ENCODE assay signal across 23 cellular contexts in the genomic region with DNA sequence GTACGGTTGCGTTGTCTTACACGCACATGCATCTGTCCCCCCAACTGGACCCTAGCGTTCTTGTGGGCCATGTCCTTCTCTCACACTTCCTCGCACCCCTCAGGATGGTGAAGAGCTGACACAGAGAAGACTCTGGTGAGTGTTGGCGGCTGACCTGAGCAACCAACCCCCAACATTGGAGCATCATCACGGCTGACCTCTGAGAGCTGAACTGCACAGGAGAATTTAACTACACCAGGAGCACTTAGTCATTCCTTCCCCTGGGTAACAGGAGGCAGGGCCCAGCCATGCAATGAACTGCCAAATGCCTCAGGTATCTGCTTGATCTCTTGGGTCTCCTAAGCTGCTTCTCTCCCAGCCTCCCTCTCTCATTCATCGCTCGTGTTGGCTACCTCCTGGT.
"Had no signal": no experiment of that assay in that cellular context is flagged by ENCODE, and none has a peak within 500 bp of the region (broad histone marks: within the 10 kb centered on the region; RNA-seq: fewer than 3 reads in every experiment).

No MANE protein-coding gene starts in this region.

- ATAC-seq: activated CD8-positive, alpha-beta T cell treated with anti-CD3 and anti-CD28 coated beads, Interleukin-2, amount 10 ng/mL, durations not matched to agents 7 days and 5 days; activated naive CD4-positive, alpha-beta T cell treated with anti-CD3 and anti-CD28 coated beads, Interleukin-2, amount 50 U/mL, for 72 hours; activated T-helper 17 cell treated with anti-CD3 and anti-CD28 coated beads, Interleukin-2, amount 50 U/mL, for 72 hours; naive thymus-derived CD8-positive, alpha-beta T cell; sciatic nerve; stimulated activated effector memory CD8-positive, alpha-beta T cell treated with anti-CD3 and anti-CD28 coated beads, Interleukin-12 subunit alpha, Interleukin-12 subunit beta, amount 100 ng/mL, for 72 hours; stimulated activated naive CD8-positive, alpha-beta T cell treated with anti-CD3 and anti-CD28 coated beads, Interleukin-15, amount 100 ng/mL, for 72 hours had no signal

- H3K4me1 Mint-ChIP-seq: activated T-helper 17 cell treated with anti-CD3 and anti-CD28 coated beads, Interleukin-2, amount 50 U/mL, for 72 hours; stimulated activated effector memory CD8-positive, alpha-beta T cell treated with anti-CD3 and anti-CD28 coated beads, Interleukin-12 subunit alpha, Interleukin-12 subunit beta, amount 100 ng/mL, for 72 hours had no signal

- H3K4me3 ChIP-seq: heart right ventricle, lower lobe of right lung, tibial artery had no signal

- H3K27ac ChIP-seq: brain microvascular endothelial cell, epithelial cell of prostate, lower lobe of right lung, parathyroid adenoma, tibial artery, WERI-Rb-1 had no signal

- H3K36me3 ChIP-seq: brain microvascular endothelial cell, heart right ventricle, lower lobe of right lung, tibial artery, WERI-Rb-1 had no signal

- H3K4me1 ChIP-seq: tibial artery had no signal

- H3K27me3 Mint-ChIP-seq: stimulated activated naive CD8-positive, alpha-beta T cell treated with anti-CD3 and anti-CD28 coated beads, Interleukin-15, amount 100 ng/mL, for 72 hours had no signal

- DNase-seq: activated CD4-positive, alpha-beta T cell treated with anti-CD3 and anti-CD28 coated beads, Interleukin-2, amount 50 U/mL, for 1 hour; activated CD4-positive, CD25-positive, alpha-beta regulatory T cell treated with anti-CD3 and anti-CD28 coated beads, Interleukin-2, amount 50 U/mL, for 72 hours; activated CD8-positive, alpha-beta T cell treated with anti-CD3 and anti-CD28 coated beads, Interleukin-2, amount 10 ng/mL, durations not matched to agents 7 days and 5 days; brain microvascular endothelial cell; central memory CD4-positive, alpha-beta T cell; heart right ventricle; kidney; lower lobe of right lung; naive thymus-derived CD8-positive, alpha-beta T cell; nucleus accumbens; small intestine; stimulated activated CD4-positive, alpha-beta T cell treated with anti-CD3 and anti-CD28 coated beads, Interleukin-2, amount 100 ng/mL, for 24 hours; stimulated activated naive CD8-positive, alpha-beta T cell treated with anti-CD3 and anti-CD28 coated beads, Interleukin-15, amount 100 ng/mL, for 72 hours; tibial artery; WERI-Rb-1 had no signal

- H3K4me3 Mint-ChIP-seq: activated CD8-positive, alpha-beta T cell treated with anti-CD3 and anti-CD28 coated beads, Interleukin-2, amount 10 ng/mL, durations not matched to agents 7 days and 5 days; activated T-helper 17 cell treated with anti-CD3 and anti-CD28 coated beads, Interleukin-2, amount 50 U/mL, for 72 hours; naive thymus-derived CD8-positive, alpha-beta T cell; stimulated activated effector memory CD8-positive, alpha-beta T cell treated with anti-CD3 and anti-CD28 coated beads, Interleukin-12 subunit alpha, Interleukin-12 subunit beta, amount 100 ng/mL, for 72 hours; stimulated activated naive CD8-positive, alpha-beta T cell treated with anti-CD3 and anti-CD28 coated beads, Interleukin-15, amount 100 ng/mL, for 72 hours had no signal

- H3K27me3 ChIP-seq: brain microvascular endothelial cell, tibial artery had no signal

- H3K9ac ChIP-seq: parathyroid adenoma had no signal

- H3K36me3 Mint-ChIP-seq: activated naive CD4-positive, alpha-beta T cell treated with anti-CD3 and anti-CD28 coated beads, Interleukin-2, amount 50 U/mL, for 72 hours; naive thymus-derived CD8-positive, alpha-beta T cell; stimulated activated effector memory CD8-positive, alpha-beta T cell treated with anti-CD3 and anti-CD28 coated beads, Interleukin-12 subunit alpha, Interleukin-12 subunit beta, amount 100 ng/mL, for 72 hours had no signal

- FAIRE-seq: colon, kidney, small intestine, TTC549 had no signal

- H3K27ac Mint-ChIP-seq: activated CD8-positive, alpha-beta T cell treated with anti-CD3 and anti-CD28 coated beads, Interleukin-2, amount 10 ng/mL, durations not matched to agents 7 days and 5 days; activated naive CD4-positive, alpha-beta T cell treated with anti-CD3 and anti-CD28 coated beads, Interleukin-2, amount 50 U/mL, for 72 hours; activated T-helper 17 cell treated with anti-CD3 and anti-CD28 coated beads, Interleukin-2, amount 50 U/mL, for 72 hours; stimulated activated effector memory CD8-positive, alpha-beta T cell treated with anti-CD3 and anti-CD28 coated beads, Interleukin-12 subunit alpha, Interleukin-12 subunit beta, amount 100 ng/mL, for 72 hours; stimulated activated naive CD8-positive, alpha-beta T cell treated with anti-CD3 and anti-CD28 coated beads, Interleukin-15, amount 100 ng/mL, for 72 hours had no signal

- H3K9me3 Mint-ChIP-seq: activated naive CD4-positive, alpha-beta T cell treated with anti-CD3 and anti-CD28 coated beads, Interleukin-2, amount 50 U/mL, for 72 hours; activated T-helper 17 cell treated with anti-CD3 and anti-CD28 coated beads, Interleukin-2, amount 50 U/mL, for 72 hours; naive thymus-derived CD8-positive, alpha-beta T cell; stimulated activated effector memory CD8-positive, alpha-beta T cell treated with anti-CD3 and anti-CD28 coated beads, Interleukin-12 subunit alpha, Interleukin-12 subunit beta, amount 100 ng/mL, for 72 hours; stimulated activated naive CD8-positive, alpha-beta T cell treated with anti-CD3 and anti-CD28 coated beads, Interleukin-15, amount 100 ng/mL, for 72 hours had no signal

- H2AFZ ChIP-seq: parathyroid adenoma had no signal

- H3K9me3 ChIP-seq: heart right ventricle, lower lobe of right lung, tibial artery had no signal
